Comparison of ENCODE assay signal across 11 cellular contexts in genomic region chr22:37824674-37825641, GRCh38. TPM values are rescaled to one million over a fixed set of nuclear protein-coding genes. Genes with fewer than 3 reads are reported as not detected.
A peak's percentile ranks its signal among the peaks of the same experiment; 100 is the strongest.
DNase-seq lines count a peak whose midpoint lies in the region; ATAC-seq and TF ChIP-seq lines count a peak whose summit lies in the region.
"Had no signal": no experiment of that assay in that cellular context is flagged by ENCODE, and none has a peak within 500 bp of the region (broad histone marks: within the 10 kb centered on the region; RNA-seq: fewer than 3 reads in every experiment).

No MANE protein-coding gene starts in this region.

- peaks cover 12% of the 10 kb centered on the region for H3K4me1 ChIP-seq in neural progenitor cell
- H3K4me1 ChIP-seq: adrenal gland had no signal

- peak overlapping the region; percentile 85 for H2AFZ ChIP-seq in neural progenitor cell (replicated peaks)

- TF ChIP-seq POLR2A in lower leg skin (IDR thresholded peaks at IDR 0.05), result no peak

- H3K27me3 Mint-ChIP-seq in neural progenitor cell (ENCODE audit: insufficient read depth, low read depth), result peaks cover 34% of the 10 kb centered on the region

- H3K27ac ChIP-seq in neural progenitor cell, result no peak overlapping the region
- H3K27ac ChIP-seq: adrenal gland had no signal

- peak; percentile 57 for ATAC-seq in esophagus mucosa
- ATAC-seq in GM18858 (IDR thresholded peaks at IDR 0.05; ENCODE audit: unreplicated experiment), result no peak

- peaks cover 3% of the 10 kb centered on the region for H3K36me3 Mint-ChIP-seq in neural progenitor cell

- no peak overlapping the region for H3K9ac ChIP-seq in neural progenitor cell

- no peaks in the 10 kb centered on the region for H3K36me3 ChIP-seq in neural progenitor cell

- peak overlapping the region; percentile 45 for H3K4me3 ChIP-seq in neural progenitor cell
- no peak overlapping the region for H3K4me3 ChIP-seq in lower leg skin (ENCODE audit: low read depth, poor library complexity, severe bottlenecking)

- TF ChIP-seq CTCF in neural progenitor cell (IDR thresholded peaks at IDR 0.05), result peak; percentile 36
- TF ChIP-seq CTCF in lower leg skin (IDR thresholded peaks at IDR 0.05), result no peak

- no peak overlapping the region for H3K4me3 Mint-ChIP-seq in neural progenitor cell

- no peaks in the 10 kb centered on the region for H4K20me1 ChIP-seq in neural progenitor cell (ENCODE audit: low read depth)

- peaks cover 55% of the 10 kb centered on the region for H3K27me3 ChIP-seq in neural progenitor cell
- H3K27me3 ChIP-seq: adrenal gland had no signal

- no peaks in the 10 kb centered on the region for H3K79me2 ChIP-seq in neural progenitor cell (ENCODE audit: low read depth)

- peaks cover 34% of the 10 kb centered on the region for H3F3A ChIP-seq in neural progenitor cell (ENCODE audit: low read depth)

- H3K9me3 ChIP-seq in neural progenitor cell (ENCODE audit: low read depth), result no peaks in the 10 kb centered on the region
- H3K9me3 ChIP-seq: adrenal gland had no signal

- H3K9me3 Mint-ChIP-seq in neural progenitor cell, result no peaks in the 10 kb centered on the region

- peak overlapping the region; percentile 78 for H3K4me2 ChIP-seq in neural progenitor cell

- 27 to 32% methylated on average over 12 to 34 of the region's 135 CpGs for WGBS in lower leg skin, 2 donors

- DNase-seq in DMS114 treated with DMSO at 0.1 percent for 48 hours (lab: John Stamatoyannopoulos, UW; ENCODE audit: unreplicated experiment) (peak; percentile 14), RPMI8226 (peak; percentile 67), neural progenitor cell (ENCODE audit: low spot score) (peak; percentile 77), lower leg skin (ENCODE audit: low spot score in 2 of 2) (no peak), NCI-H1417 treated with DMSO at 0.1 percent for 48 hours (lab: John Stamatoyannopoulos, UW) (no peak), occipital lobe (lab: John Stamatoyannopoulos, UW) (no peak)
- DNase-seq: NCI-H187 had no signal

- peaks cover 11% of the 10 kb centered on the region for H3K4me1 Mint-ChIP-seq in neural progenitor cell

- intact Hi-C loops in lower leg skin (cut with DNase I; ENCODE audit: low total_unique reads), result no loop called here

- H3K27ac Mint-ChIP-seq in neural progenitor cell, result no peak overlapping the region

RNA-seq across cellular contexts. Expression of gene GALR3, which starts 1.8 kb away (rescaled TPM):
- total RNA-seq in esophagus mucosa, result 0.32 TPM
- 0.37 TPM in 1 of 2 replicates, not detected in the other for total RNA-seq in neural progenitor cell (ENCODE audit: low replicate concordance)
- not detected for total RNA-seq in lower leg skin
- not detected for total RNA-seq in occipital lobe
- total RNA-seq: renal cortical epithelial cell had no signal

RNA-seq across cellular contexts. Expression of gene GCAT, which starts 17.2 kb away (rescaled TPM):
- total RNA-seq in esophagus mucosa, result 21.7 TPM
- total RNA-seq in neural progenitor cell (ENCODE audit: low replicate concordance), result 21.2 and 25.1 TPM in 2 replicates
- total RNA-seq in lower leg skin, result 10 to 100 TPM; 12.5 to 20.4 (median 16.2) TPM
- total RNA-seq in occipital lobe, result 8.3 TPM

RNA-seq across cellular contexts. Expression of gene ANKRD54, which starts 19.2 kb away (rescaled TPM):
- total RNA-seq in esophagus mucosa (14.2 TPM), neural progenitor cell (ENCODE audit: low replicate concordance) (18.4 and 21.2 TPM in 2 replicates), lower leg skin (10 to 100 TPM; 36.2 to 61.6 (median 53.0) TPM), occipital lobe (13.7 TPM)

RNA-seq across cellular contexts. Expression of gene EIF3L, which starts 24.3 kb away (rescaled TPM):
- 358 TPM for total RNA-seq in esophagus mucosa
- total RNA-seq in neural progenitor cell (ENCODE audit: low replicate concordance), result 904 and 971 TPM in 2 replicates
- total RNA-seq in lower leg skin, result 100 to 1,000 TPM; 392 to 558 (median 489) TPM
- total RNA-seq in occipital lobe, result 702 TPM

Comparison
In these comparisons a context has a peak if more than half of its experiments do, and no peak if none do; other contexts are left out.
1. DNase-seq: peak in DMS114 treated with DMSO at 0.1 percent for 48 hours (single experiment), RPMI8226 (single experiment) and neural progenitor cell (single experiment); none in lower leg skin (0 of 2), NCI-H1417 treated with DMSO at 0.1 percent for 48 hours (single experiment) and occipital lobe (single experiment).